Comparison of ENCODE assay signal across 8 cellular contexts in the genomic region with DNA sequence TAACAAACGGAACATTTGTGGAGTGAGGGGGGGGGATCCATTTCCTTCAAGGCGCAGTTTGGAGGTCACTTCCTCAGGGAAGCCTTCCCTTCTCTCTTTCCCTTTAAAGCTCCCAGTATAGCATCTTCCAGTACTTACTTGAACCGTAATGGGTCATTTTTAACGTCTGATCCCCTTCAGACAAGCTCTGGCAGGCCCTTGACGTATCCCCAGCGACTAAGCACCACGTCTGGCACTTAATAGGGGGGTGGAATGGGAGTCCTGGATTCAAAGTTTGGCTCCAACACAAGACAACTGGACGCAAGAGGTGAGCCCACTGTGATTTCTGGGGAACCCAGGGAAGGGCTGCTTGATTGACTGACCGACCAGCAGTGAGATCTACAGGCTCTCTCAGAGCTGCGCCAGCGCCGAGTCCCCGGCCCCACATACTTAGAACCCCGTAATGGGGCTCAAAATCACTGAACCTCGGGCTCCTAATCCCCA. TPM values are rescaled to one million over a fixed set of nuclear protein-coding genes. Genes with fewer than 3 reads are reported as not detected.
DNase-seq lines count a peak whose midpoint lies in the region; ATAC-seq and TF ChIP-seq lines count a peak whose summit lies in the region.

No MANE protein-coding gene starts in this region.

- peak overlapping the region; percentile 80 for H3K4me2 ChIP-seq in trophoblast cell (ENCODE audit: low read length)

- no peak for TF ChIP-seq CTCF in heart right ventricle (IDR thresholded peaks at IDR 0.05)

- 0 to 1% methylated on average over 15 of the region's 15 CpGs for WGBS in heart right ventricle, 2 donors
- WGBS in trophoblast cell (ENCODE audit: extremely low coverage, insufficient coverage, insufficient read length), result no CpG with 5 or more reads among the region's 15 CpGs

- peak overlapping the region; percentile 96 for H3K4me3 ChIP-seq in CD4-positive, CD25-positive, alpha-beta regulatory T cell (ENCODE audit: low read depth, low read length)
- peak overlapping the region; percentile 80 to 100 (median 90) for H3K4me3 ChIP-seq in heart right ventricle
- H3K4me3 ChIP-seq in trophoblast cell (ENCODE audit: low read depth, low read length), result peak overlapping the region; percentile 94

- H2BK120ac ChIP-seq in trophoblast cell (ENCODE audit: insufficient read depth, low read length, poor library complexity), result peak overlapping the region; percentile 18

- peak overlapping the region; percentile 29 for H2BK12ac ChIP-seq in trophoblast cell (ENCODE audit: low read length)

- no peak overlapping the region for H3K23ac ChIP-seq in trophoblast cell (ENCODE audit: low read length)

- H2BK5ac ChIP-seq in trophoblast cell (ENCODE audit: low read depth, low read length, poor library complexity), result peak overlapping the region; percentile 37

- H4K12ac ChIP-seq in trophoblast cell (ENCODE audit: low read depth, low read length), result peak overlapping the region; percentile 72

- peak overlapping the region; percentile 92 to 96 (median 95) for H3K27ac Mint-ChIP-seq in CD4-positive, CD25-positive, alpha-beta regulatory T cell
- peak overlapping the region; percentile 100 for H3K27ac Mint-ChIP-seq in activated naive CD8-positive, alpha-beta T cell treated with anti-CD3 and anti-CD28 coated beads for 36 hours

- no peaks in the 10 kb centered on the region for H3K9me3 Mint-ChIP-seq in CD4-positive, CD25-positive, alpha-beta regulatory T cell
- H3K9me3 Mint-ChIP-seq in activated naive CD8-positive, alpha-beta T cell treated with anti-CD3 and anti-CD28 coated beads for 36 hours, result peaks cover 6% of the 10 kb centered on the region

- ATAC-seq in CD4-positive, CD25-positive, alpha-beta regulatory T cell (ENCODE audit: low read depth in 2 of 2), result no peak
- peak; percentile 8 for ATAC-seq in GM19397 (IDR thresholded peaks at IDR 0.05; ENCODE audit: unreplicated experiment)
- ATAC-seq in heart right ventricle, result peak in 5 of 8 donors; percentile 0 to 11 (median 1)
- ATAC-seq in GM18858 (IDR thresholded peaks at IDR 0.05; ENCODE audit: unreplicated experiment), result no peak

- H2AK5ac ChIP-seq in trophoblast cell (ENCODE audit: low read length), result peak overlapping the region; percentile 80

- H2AFZ ChIP-seq in trophoblast cell (ENCODE audit: insufficient read depth, low read length, poor library complexity), result peak overlapping the region; percentile 34

- peak overlapping the region; percentile 25 for H3K4ac ChIP-seq in trophoblast cell (ENCODE audit: low read depth, low read length)

- DNase-seq in CD4-positive, CD25-positive, alpha-beta regulatory T cell, result no peak
- DNase-seq in activated naive CD8-positive, alpha-beta T cell treated with anti-CD3 and anti-CD28 coated beads for 36 hours, result no peak
- DNase-seq in heart right ventricle (peak in 1 of 2 donors; percentile 9), trophoblast cell (peak in 1 of 2 donors; percentile 35), SHP77 treated with DMSO at 0.1 percent for 48 hours (lab: John Stamatoyannopoulos, UW) (no peak)

- H3K79me1 ChIP-seq in trophoblast cell (ENCODE audit: low read length), result peaks cover 15% of the 10 kb centered on the region

- peaks cover 32 to 80% (median 49%) of the 10 kb centered on the region in 4 donors for H3K4me1 Mint-ChIP-seq in CD4-positive, CD25-positive, alpha-beta regulatory T cell
- peaks cover 52% of the 10 kb centered on the region for H3K4me1 Mint-ChIP-seq in activated naive CD8-positive, alpha-beta T cell treated with anti-CD3 and anti-CD28 coated beads for 36 hours

- H3K27ac ChIP-seq in CD4-positive, CD25-positive, alpha-beta regulatory T cell (ENCODE audit: insufficient read depth, low read length, poor library complexity, severe bottlenecking), result peak overlapping the region; percentile 88
- H3K27ac ChIP-seq in KOPT-K1 (ENCODE audit: low read depth, low read length, poor library complexity, severe bottlenecking) (peak overlapping the region; percentile 99), heart right ventricle (peak overlapping the region; percentile 64 to 99 (median 98)), trophoblast cell (ENCODE audit: low read depth, low read length) (peak overlapping the region; percentile 55)

- H3K36me3 Mint-ChIP-seq in CD4-positive, CD25-positive, alpha-beta regulatory T cell, result peaks cover 15% of the 10 kb centered on the region
- H3K36me3 Mint-ChIP-seq in activated naive CD8-positive, alpha-beta T cell treated with anti-CD3 and anti-CD28 coated beads for 36 hours, result peaks cover 51% of the 10 kb centered on the region

- H3K18ac ChIP-seq in trophoblast cell (ENCODE audit: low read length), result peak overlapping the region; percentile 33

- H3K27me3 Mint-ChIP-seq in CD4-positive, CD25-positive, alpha-beta regulatory T cell, result no peaks in the 10 kb centered on the region
- no peaks in the 10 kb centered on the region for H3K27me3 Mint-ChIP-seq in activated naive CD8-positive, alpha-beta T cell treated with anti-CD3 and anti-CD28 coated beads for 36 hours

- intact Hi-C loops in heart right ventricle (cut with DNase I), result loop anchor here in 3 of 10 donors (5.0 to 10.0 kb wide), 2 partner anchors 56 to 268 kb away; a partner anchor contains a TSS

- no peaks in the 10 kb centered on the region for H3K9me3 ChIP-seq in CD4-positive, CD25-positive, alpha-beta regulatory T cell (ENCODE audit: control insufficient read depth in 2 of 2, low read length in 2 of 2)
- H3K9me3 ChIP-seq in KOPT-K1 (ENCODE audit: insufficient read depth, low read length, poor library complexity, severe bottlenecking) (no peaks in the 10 kb centered on the region), heart right ventricle (no peaks in the 10 kb centered on the region), trophoblast cell (ENCODE audit: insufficient read depth, low read depth, low read length) (no peaks in the 10 kb centered on the region)

- peak overlapping the region; percentile 89 for H4K8ac ChIP-seq in trophoblast cell (ENCODE audit: low read depth, low read length)

- peaks cover 14% of the 10 kb centered on the region for H3K79me2 ChIP-seq in trophoblast cell (ENCODE audit: control insufficient read depth, insufficient read depth, low read length, poor library complexity)

- peak overlapping the region; percentile 89 for H4K91ac ChIP-seq in trophoblast cell (ENCODE audit: low read depth, low read length)

- H3K36me3 ChIP-seq in CD4-positive, CD25-positive, alpha-beta regulatory T cell (ENCODE audit: control insufficient read depth, insufficient read depth, low read length), result no peaks in the 10 kb centered on the region
- peaks cover 35% of the 10 kb centered on the region for H3K36me3 ChIP-seq in KOPT-K1 (ENCODE audit: insufficient read depth, low read length)
- peaks cover 0 to 16% (median 0%) of the 10 kb centered on the region in 9 donors for H3K36me3 ChIP-seq in heart right ventricle
- peaks cover 0 to 2% of the 10 kb centered on the region in 2 experiments for H3K36me3 ChIP-seq in trophoblast cell (ENCODE audit: control insufficient read depth in 1 of 2, insufficient read depth in 2 of 2, low read length in 2 of 2)

- H3K27me3 ChIP-seq in CD4-positive, CD25-positive, alpha-beta regulatory T cell (ENCODE audit: control insufficient read depth, insufficient read depth, low read length), result no peaks in the 10 kb centered on the region
- H3K27me3 ChIP-seq in heart right ventricle, result no peaks in the 10 kb centered on the region
- H3K27me3 ChIP-seq in trophoblast cell (ENCODE audit: insufficient read depth, low read length), result no peaks in the 10 kb centered on the region

- peaks cover 59% of the 10 kb centered on the region for H3K4me1 ChIP-seq in CD4-positive, CD25-positive, alpha-beta regulatory T cell (ENCODE audit: control insufficient read depth, insufficient read depth, low read length, poor library complexity, severe bottlenecking)
- H3K4me1 ChIP-seq in heart right ventricle, result peaks cover 3 to 60% (median 41%) of the 10 kb centered on the region in 9 donors
- peaks cover 0 to 5% of the 10 kb centered on the region in 2 experiments for H3K4me1 ChIP-seq in trophoblast cell (ENCODE audit: control insufficient read depth in 1 of 2, insufficient read depth in 2 of 2, low read length in 2 of 2)

- H3K4me3 Mint-ChIP-seq in CD4-positive, CD25-positive, alpha-beta regulatory T cell, result peak overlapping the region; percentile 94 to 98 (median 96)
- H3K4me3 Mint-ChIP-seq in activated naive CD8-positive, alpha-beta T cell treated with anti-CD3 and anti-CD28 coated beads for 36 hours, result peak overlapping the region; percentile 100

- peak overlapping the region; percentile 93 for H3K14ac ChIP-seq in trophoblast cell (ENCODE audit: low read length)

- H3K9ac ChIP-seq in trophoblast cell (ENCODE audit: low read length), result peak overlapping the region; percentile 88

RNA-seq across cellular contexts. Expression of a gene that starts 0.4 kb away (rescaled TPM):
- total RNA-seq in CD4-positive, CD25-positive, alpha-beta regulatory T cell, result 111 TPM
- 10 to 100 TPM; 47.3 to 68.9 (median 55.8) TPM for polyA plus RNA-seq in CD4-positive, CD25-positive, alpha-beta regulatory T cell
- 100 to 1,000 TPM; 250 to 267 TPM for total RNA-seq in activated naive CD8-positive, alpha-beta T cell treated with anti-CD3 and anti-CD28 coated beads for 36 hours
- 10 to 100 TPM; 26.2 to 48.5 (median 31.0) TPM for total RNA-seq in heart right ventricle
- polyA plus RNA-seq in heart right ventricle, result 10 to 100 TPM; 20.5 to 48.5 TPM
- polyA plus RNA-seq in trophoblast cell (2013), result 86.3 and 88.7 TPM in 2 replicates

RNA-seq across cellular contexts. Expression of a gene that starts 0.7 kb away (rescaled TPM):
- 55.1 TPM for total RNA-seq in CD4-positive, CD25-positive, alpha-beta regulatory T cell
- 10 to 100 TPM; 11.5 to 12.3 (median 12.3) TPM for polyA plus RNA-seq in CD4-positive, CD25-positive, alpha-beta regulatory T cell
- 10 to 100 TPM; 24.6 to 28.5 TPM for total RNA-seq in activated naive CD8-positive, alpha-beta T cell treated with anti-CD3 and anti-CD28 coated beads for 36 hours
- total RNA-seq in heart right ventricle, result 10 to 100 TPM in 8 of 10 donors, 1 to 10 TPM in 2; 9.2 to 18.0 (median 11.5) TPM
- 10 to 100 TPM in 1 of 2 donors, 1 to 10 TPM in 1; 3.7 to 19.2 TPM for polyA plus RNA-seq in heart right ventricle
- 12.7 and 13.0 TPM in 2 replicates for polyA plus RNA-seq in trophoblast cell (2013)

RNA-seq across cellular contexts. Expression of a gene that starts 54.0 kb away (rescaled TPM):
- not detected for total RNA-seq in CD4-positive, CD25-positive, alpha-beta regulatory T cell
- not detected for polyA plus RNA-seq in CD4-positive, CD25-positive, alpha-beta regulatory T cell
- not detected for total RNA-seq in activated naive CD8-positive, alpha-beta T cell treated with anti-CD3 and anti-CD28 coated beads for 36 hours
- total RNA-seq in heart right ventricle, result 100 to 1,000 TPM in 2 of 10 donors, 10 to 100 TPM in 8; 44.7 to 130 (median 73.5) TPM
- polyA plus RNA-seq in heart right ventricle, result 10 to 100 TPM; 12.4 to 75.1 TPM
- polyA plus RNA-seq in trophoblast cell (2013), result 1.1 and 1.3 TPM in 2 replicates

Comparison
In these comparisons a context has a peak if more than half of its experiments do, and no peak if none do; other contexts are left out.
1. ATAC-seq: peak in GM19397 (single experiment) and heart right ventricle (5 of 8); none in CD4-positive, CD25-positive, alpha-beta regulatory T cell (0 of 2) and GM18858 (single experiment).
2. RNA of a gene that starts 54.0 kb away (total RNA-seq): 44.7 to 130 TPM in heart right ventricle; not detected in CD4-positive, CD25-positive, alpha-beta regulatory T cell (single experiment) and not detected in activated naive CD8-positive, alpha-beta T cell treated with anti-CD3 and anti-CD28 coated beads for 36 hours; every median in the first group is over 10 times any median in the second.
3. Peak in every context shown above with its lines, with median percentiles within 50 percentile points of each other: H3K27ac ChIP-seq and H3K4me3 ChIP-seq.